Comparison of ENCODE assay signal across 16 cellular contexts in genomic region chr11:113578715-113579250, GRCh38.
A peak's percentile ranks its signal among the peaks of the same experiment; 100 is the strongest.
DNase-seq lines count a peak whose midpoint lies in the region; ATAC-seq and TF ChIP-seq lines count a peak whose summit lies in the region.
"Had no signal": no experiment of that assay in that cellular context is flagged by ENCODE, and none has a peak within 500 bp of the region (broad histone marks: within the 10 kb centered on the region; RNA-seq: fewer than 3 reads in every experiment).

No MANE protein-coding gene starts in this region.

- intact Hi-C loops in sciatic nerve (cut with DNase I), result no loop called here

- H3K27me3 Mint-ChIP-seq in stimulated activated naive CD8-positive, alpha-beta T cell treated with anti-CD3 and anti-CD28 coated beads, Interleukin-15, amount 100 ng/mL, for 72 hours, result peaks cover 39% of the 10 kb centered on the region
- H3K27me3 Mint-ChIP-seq in brain, result peaks cover 6% of the 10 kb centered on the region
- H3K27me3 Mint-ChIP-seq in glutamatergic neuron (ENCODE audit: unreplicated experiment), result peaks cover 11% of the 10 kb centered on the region

- no peaks in the 10 kb centered on the region for H3K9me3 Mint-ChIP-seq in stimulated activated naive CD8-positive, alpha-beta T cell treated with anti-CD3 and anti-CD28 coated beads, Interleukin-15, amount 100 ng/mL, for 72 hours
- H3K9me3 Mint-ChIP-seq in brain, result no peaks in the 10 kb centered on the region
- peaks cover 8% of the 10 kb centered on the region for H3K9me3 Mint-ChIP-seq in glutamatergic neuron (ENCODE audit: unreplicated experiment)
- H3K9me3 Mint-ChIP-seq: IgD-negative memory B cell had no signal

- ATAC-seq in stimulated activated naive CD8-positive, alpha-beta T cell treated with anti-CD3 and anti-CD28 coated beads, Interleukin-15, amount 100 ng/mL, for 72 hours, result peak; percentile 15
- no peak for ATAC-seq in stimulated activated naive CD8-positive, alpha-beta T cell treated with anti-CD3 and anti-CD28 coated beads, Interleukin-15, Interleukin-2, amounts not matched to agents 100 U/mL and 50 U/mL, for 24 hours
- ATAC-seq in sciatic nerve, result no peak

- DNase-seq in stimulated activated naive CD8-positive, alpha-beta T cell treated with anti-CD3 and anti-CD28 coated beads, Interleukin-15, amount 100 ng/mL, for 72 hours, result no peak
- no peak for DNase-seq in stimulated activated naive CD8-positive, alpha-beta T cell treated with anti-CD3 and anti-CD28 coated beads, Interleukin-15, Interleukin-2, amounts not matched to agents 100 U/mL and 50 U/mL, for 24 hours
- DNase-seq in glutamatergic neuron, result no peak
- no peak for DNase-seq in SHP77 treated with DMSO at 0.1 percent for 48 hours (lab: John Stamatoyannopoulos, UW)
- DNase-seq in T-helper 9 cell, result no peak
- no peak for DNase-seq in NCI-H187 treated with DMSO at 0.1 percent for 48 hours (lab: John Stamatoyannopoulos, UW)
- DNase-seq in sciatic nerve (ENCODE audit: low spot score), result no peak
- DNase-seq: DMS153, DND-41, NCI-H1048, NCI-H1694, PC-9, Right ventricle myocardium superior, RPMI8226 had no signal

- H3K27ac Mint-ChIP-seq in stimulated activated naive CD8-positive, alpha-beta T cell treated with anti-CD3 and anti-CD28 coated beads, Interleukin-15, amount 100 ng/mL, for 72 hours, result no peak overlapping the region
- H3K27ac Mint-ChIP-seq in brain (peak overlapping the region; percentile 8 to 84 (median 38)), glutamatergic neuron (ENCODE audit: unreplicated experiment) (no peak overlapping the region)
- H3K27ac Mint-ChIP-seq: IgD-negative memory B cell had no signal

- no peaks in the 10 kb centered on the region for H3K4me1 Mint-ChIP-seq in stimulated activated naive CD8-positive, alpha-beta T cell treated with anti-CD3 and anti-CD28 coated beads, Interleukin-15, amount 100 ng/mL, for 72 hours
- peaks cover 51% of the 10 kb centered on the region for H3K4me1 Mint-ChIP-seq in brain
- H3K4me1 Mint-ChIP-seq in glutamatergic neuron (ENCODE audit: low read depth, unreplicated experiment), result peaks cover 33% of the 10 kb centered on the region

- no peak for TF ChIP-seq CTCF in brain (conservative IDR thresholded peaks at IDR 0.05)
- TF ChIP-seq CTCF in glutamatergic neuron (IDR thresholded peaks at IDR 0.05; ENCODE audit: partially characterized antibody, unreplicated experiment), result no peak

- no peak overlapping the region for H3K4me3 Mint-ChIP-seq in stimulated activated naive CD8-positive, alpha-beta T cell treated with anti-CD3 and anti-CD28 coated beads, Interleukin-15, amount 100 ng/mL, for 72 hours
- H3K4me3 Mint-ChIP-seq in brain, result peak overlapping the region in 2 of 5 experiments; percentile 6 to 13
- peak overlapping the region; percentile 17 for H3K4me3 Mint-ChIP-seq in glutamatergic neuron (ENCODE audit: unreplicated experiment)
- H3K4me3 Mint-ChIP-seq: IgD-negative memory B cell had no signal

- peaks cover 4% of the 10 kb centered on the region for H3K36me3 Mint-ChIP-seq in brain
- H3K36me3 Mint-ChIP-seq in glutamatergic neuron (ENCODE audit: unreplicated experiment), result no peaks in the 10 kb centered on the region
- H3K36me3 Mint-ChIP-seq: IgD-negative memory B cell had no signal

Comparison
In these comparisons a context has a peak if more than half of its experiments do, and no peak if none do; other contexts are left out.
1. H3K27ac Mint-ChIP-seq: peak in brain (5 of 5); none in stimulated activated naive CD8-positive, alpha-beta T cell treated with anti-CD3 and anti-CD28 coated beads, Interleukin-15, amount 100 ng/mL, for 72 hours (0 of 2) and glutamatergic neuron (single experiment).